In genomic region chr17:16251043-16251442, GRCh38 we compare ENCODE assay signal across 16 cellular contexts.
"Had no signal": no experiment of that assay in that cellular context is flagged by ENCODE, and none has a peak within 500 bp of the region (broad histone marks: within the 10 kb centered on the region; RNA-seq: fewer than 3 reads in every experiment).

No MANE protein-coding gene starts in this region.

- H2AFZ ChIP-seq: parathyroid adenoma had no signal

- H3K9me3 Mint-ChIP-seq: activated CD4-positive, alpha-beta T cell treated with anti-CD3 and anti-CD28 coated beads, Interleukin-2, amount 10 ng/mL, durations not matched to agents 24 days and 14 days; activated naive CD8-positive, alpha-beta T cell treated with anti-CD3 and anti-CD28 coated beads, Interleukin-2, amount 10 ng/mL, durations not matched to agents 7 days and 5 days; activated T-helper 1 cell treated with anti-CD3 and anti-CD28 coated beads, Interleukin-12 subunit alpha, Interleukin-12 subunit beta, Interleukin-2, Interleukin-4 antibody, amounts not matched to agents 30 ng/mL and 10 ng/mL and 1 ng/mL, durations not matched to agents 14 hours and 24 hours and 36 hours; neural crest cell; T-cell; type B pancreatic cell had no signal

- H3K4me3 Mint-ChIP-seq: activated CD4-positive, alpha-beta T cell treated with anti-CD3 and anti-CD28 coated beads, Interleukin-2, amount 10 ng/mL, durations not matched to agents 24 days and 14 days; activated CD8-positive, alpha-beta memory T cell treated with anti-CD3 and anti-CD28 coated beads, Interleukin-2, amount 10 ng/mL, durations not matched to agents 7 days and 5 days; activated naive CD8-positive, alpha-beta T cell treated with anti-CD3 and anti-CD28 coated beads, Interleukin-2, amount 10 ng/mL, durations not matched to agents 7 days and 5 days; activated T-helper 1 cell treated with anti-CD3 and anti-CD28 coated beads, Interleukin-12 subunit alpha, Interleukin-12 subunit beta, Interleukin-2, Interleukin-4 antibody, amounts not matched to agents 30 ng/mL and 10 ng/mL and 1 ng/mL, durations not matched to agents 14 hours and 24 hours and 36 hours; neural crest cell; T-cell; type B pancreatic cell had no signal

- H3K9me3 ChIP-seq: ascending aorta, colonic mucosa, gastrocnemius medialis had no signal

- ATAC-seq: activated CD8-positive, alpha-beta memory T cell treated with anti-CD3 and anti-CD28 coated beads, Interleukin-2, amount 10 ng/mL, durations not matched to agents 7 days and 5 days; T-cell had no signal

- H3K27ac ChIP-seq: ascending aorta, colonic mucosa, gastrocnemius medialis, parathyroid adenoma, VCaP had no signal

- H3K27ac Mint-ChIP-seq: activated CD4-positive, alpha-beta T cell treated with anti-CD3 and anti-CD28 coated beads, Interleukin-2, amount 10 ng/mL, durations not matched to agents 24 days and 14 days; activated CD8-positive, alpha-beta memory T cell treated with anti-CD3 and anti-CD28 coated beads, Interleukin-2, amount 10 ng/mL, durations not matched to agents 7 days and 5 days; activated naive CD8-positive, alpha-beta T cell treated with anti-CD3 and anti-CD28 coated beads, Interleukin-2, amount 10 ng/mL, durations not matched to agents 7 days and 5 days; activated T-helper 1 cell treated with anti-CD3 and anti-CD28 coated beads, Interleukin-12 subunit alpha, Interleukin-12 subunit beta, Interleukin-2, Interleukin-4 antibody, amounts not matched to agents 30 ng/mL and 10 ng/mL and 1 ng/mL, durations not matched to agents 14 hours and 24 hours and 36 hours; T-cell; type B pancreatic cell had no signal

- H3K4me3 ChIP-seq: ascending aorta, colonic mucosa, gastrocnemius medialis had no signal

- H3K27me3 Mint-ChIP-seq: activated CD4-positive, alpha-beta T cell treated with anti-CD3 and anti-CD28 coated beads, Interleukin-2, amount 10 ng/mL, durations not matched to agents 24 days and 14 days; activated CD8-positive, alpha-beta memory T cell treated with anti-CD3 and anti-CD28 coated beads, Interleukin-2, amount 10 ng/mL, durations not matched to agents 7 days and 5 days; activated naive CD8-positive, alpha-beta T cell treated with anti-CD3 and anti-CD28 coated beads, Interleukin-2, amount 10 ng/mL, durations not matched to agents 7 days and 5 days; T-cell; type B pancreatic cell had no signal

- H3K36me3 ChIP-seq: ascending aorta, colonic mucosa, gastrocnemius medialis had no signal

- DNase-seq: activated CD4-positive, alpha-beta T cell treated with anti-CD3 and anti-CD28 coated beads, Interleukin-2, amount 10 ng/mL, durations not matched to agents 24 days and 14 days; activated CD8-positive, alpha-beta memory T cell treated with anti-CD3 and anti-CD28 coated beads, Interleukin-2, amount 10 ng/mL, durations not matched to agents 7 days and 5 days; activated naive CD8-positive, alpha-beta T cell treated with anti-CD3 and anti-CD28 coated beads, Interleukin-2, amount 10 ng/mL, durations not matched to agents 7 days and 5 days; colonic mucosa; effector CD4-positive, alpha-beta T cell; gastrocnemius medialis; hippocampal formation; stimulated activated CD4-positive, alpha-beta T cell treated with anti-CD3 and anti-CD28 coated beads, Interleukin-4, amount 100 ng/mL, for 4 hours; substantia nigra; T-cell had no signal

- H3K4me1 ChIP-seq: colonic mucosa, parathyroid adenoma had no signal
